ENCODE assay signal across 1 cellular context in the genomic region with DNA sequence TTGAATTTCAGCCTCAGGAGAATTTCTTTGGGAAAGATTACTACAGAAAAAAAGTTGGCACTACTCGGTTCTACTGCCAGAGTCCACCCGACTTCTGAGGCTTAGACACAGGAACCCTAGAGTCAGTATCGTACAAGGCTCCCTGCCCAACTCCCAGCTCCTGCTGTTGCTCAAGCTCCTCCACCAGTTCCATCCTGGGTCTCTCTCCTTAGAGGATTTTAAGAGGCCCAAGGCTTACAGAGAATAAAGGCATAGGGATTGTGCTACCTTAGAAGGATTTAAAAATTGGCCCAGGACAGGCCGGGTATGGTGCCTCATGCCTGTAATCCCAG.
TF ChIP-seq lines count a peak whose summit lies in the region.

No MANE protein-coding gene starts in this region.

TF ChIP-seq in WTC11, 78 proteins besides CTCF, POLR2A, EP300 and RAD21 (continued from another document):
- TF ChIP-seq, protein P1, sequence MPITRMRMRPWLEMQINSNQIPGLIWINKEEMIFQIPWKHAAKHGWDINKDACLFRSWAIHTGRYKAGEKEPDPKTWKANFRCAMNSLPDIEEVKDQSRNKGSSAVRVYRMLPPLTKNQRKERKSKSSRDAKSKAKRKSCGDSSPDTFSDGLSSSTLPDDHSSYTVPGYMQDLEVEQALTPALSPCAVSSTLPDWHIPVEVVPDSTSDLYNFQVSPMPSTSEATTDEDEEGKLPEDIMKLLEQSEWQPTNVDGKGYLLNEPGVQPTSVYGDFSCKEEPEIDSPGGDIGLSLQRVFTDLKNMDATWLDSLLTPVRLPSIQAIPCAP (CRISPR knock-in tag; IDR thresholded peaks at IDR 0.05) = no peak
- TF ChIP-seq, protein P2, sequence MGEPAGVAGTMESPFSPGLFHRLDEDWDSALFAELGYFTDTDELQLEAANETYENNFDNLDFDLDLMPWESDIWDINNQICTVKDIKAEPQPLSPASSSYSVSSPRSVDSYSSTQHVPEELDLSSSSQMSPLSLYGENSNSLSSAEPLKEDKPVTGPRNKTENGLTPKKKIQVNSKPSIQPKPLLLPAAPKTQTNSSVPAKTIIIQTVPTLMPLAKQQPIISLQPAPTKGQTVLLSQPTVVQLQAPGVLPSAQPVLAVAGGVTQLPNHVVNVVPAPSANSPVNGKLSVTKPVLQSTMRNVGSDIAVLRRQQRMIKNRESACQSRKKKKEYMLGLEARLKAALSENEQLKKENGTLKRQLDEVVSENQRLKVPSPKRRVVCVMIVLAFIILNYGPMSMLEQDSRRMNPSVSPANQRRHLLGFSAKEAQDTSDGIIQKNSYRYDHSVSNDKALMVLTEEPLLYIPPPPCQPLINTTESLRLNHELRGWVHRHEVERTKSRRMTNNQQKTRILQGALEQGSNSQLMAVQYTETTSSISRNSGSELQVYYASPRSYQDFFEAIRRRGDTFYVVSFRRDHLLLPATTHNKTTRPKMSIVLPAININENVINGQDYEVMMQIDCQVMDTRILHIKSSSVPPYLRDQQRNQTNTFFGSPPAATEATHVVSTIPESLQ (CRISPR knock-in tag; IDR thresholded peaks at IDR 0.05) = no peak
